Comparison of ENCODE assay signal across 8 cellular contexts in the genomic region with DNA sequence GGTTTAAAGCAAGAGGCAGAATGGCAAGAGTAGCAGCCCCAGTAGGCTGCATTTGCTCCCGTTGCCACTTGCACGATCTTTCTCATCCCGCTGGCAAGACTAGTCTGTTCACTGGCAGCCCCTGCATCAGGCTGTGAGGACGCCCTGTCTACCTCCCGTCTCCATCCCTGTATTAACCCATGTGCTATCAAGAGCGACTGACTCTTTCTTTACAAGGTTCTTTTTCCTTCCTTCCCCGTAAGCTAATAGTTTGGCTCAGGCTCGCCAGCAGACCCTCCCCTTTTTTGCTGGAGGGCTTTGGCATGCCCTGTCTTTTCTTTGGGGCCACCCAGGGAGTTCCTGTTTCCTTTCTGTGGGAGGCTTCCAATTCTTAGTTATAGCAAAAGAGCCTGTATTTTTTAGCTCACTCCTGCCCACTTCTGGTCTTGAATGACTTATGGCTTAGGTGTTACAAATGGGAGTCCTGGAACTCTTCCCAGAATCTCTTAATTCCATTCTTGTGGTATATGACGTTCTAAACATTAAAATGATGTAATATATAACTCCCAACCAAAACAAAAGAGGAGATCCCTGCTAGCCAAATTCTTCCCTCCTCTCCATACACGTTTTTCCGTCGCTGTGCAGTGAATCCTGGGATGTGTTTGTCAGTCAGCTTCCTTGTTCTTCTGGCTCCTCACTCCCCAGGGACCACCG.
A peak's percentile ranks its signal among the peaks of the same experiment; 100 is the strongest.
DNase-seq lines count a peak whose midpoint lies in the region; ATAC-seq, FAIRE-seq and TF ChIP-seq lines count a peak whose summit lies in the region.

No MANE protein-coding gene starts in this region.

- no peak for TF ChIP-seq POLR2A in H54 (IDR thresholded peaks at IDR 0.05; ENCODE audit: low read depth, low read length)
- TF ChIP-seq POLR2A in endothelial cell of umbilical vein (IDR thresholded peaks at IDR 0.05; ENCODE audit: low read depth, low read length): no peak

- H3K9me1 ChIP-seq in endothelial cell of umbilical vein (replicated peaks; ENCODE audit: control insufficient read depth, extremely low read depth, insufficient read depth, low read length): no peaks in the 10 kb centered on the region

- dilution Hi-C loops in endothelial cell of umbilical vein (cut with MboI; ENCODE audit: extremely low pct_ligation_motif_present, low sequenced_read_pairs): loop anchor here (25.0 kb wide), 2 partner anchors 183 to 267 kb away; partner anchors contain the start of gene TMEM30B

- H3K4me3 ChIP-seq in A673 (ENCODE audit: low read depth, low read length, poor library complexity, severe bottlenecking) (peak overlapping the region; percentile 20), RWPE2 (ENCODE audit: severe bottlenecking) (no peak overlapping the region), endothelial cell of umbilical vein (replicated peaks in 1 of 3; ENCODE audit: insufficient read depth in 1 of 3, low read depth in 1 of 3, low read length in 3 of 3) (no peak overlapping the region), neutrophil (ENCODE audit: low read depth in 1 of 2, low read length in 1 of 2) (no peak overlapping the region)

- CTCF ChIA-PET in A673 (lab: Charles Lee) (interaction anchor here (0.6 to 1.6 kb wide), 4 partner anchors 32 to 367 kb away, joined by 3 to 9 read pairs (median 4); no protein-coding TSS in a partner anchor), endothelial cell of umbilical vein (lab: Charles Lee) (interaction anchor here (0.7 to 4.7 kb wide), 18 partner anchors 8 to 656 kb away, joined by 3 to 42 read pairs (median 5); partner anchors contain the start of genes PRKCH and SNAPC1)

- no TSS peak for BruUV-seq in A673 (replicated peaks; lab: Mats Ljungman, UMichigan)
- no TSS peak for BruUV-seq in endothelial cell of umbilical vein (replicated peaks; lab: Mats Ljungman, UMichigan)

- peak overlapping the region; percentile 19 for H3K4me2 ChIP-seq in endothelial cell of umbilical vein (ENCODE audit: insufficient read depth, low read length)

- no peaks in the 10 kb centered on the region for H4K20me1 ChIP-seq in endothelial cell of umbilical vein (replicated peaks; ENCODE audit: control insufficient read depth, extremely low read depth, insufficient read depth, low read length)

- H3K27me3 ChIP-seq in A673 (replicated peaks; ENCODE audit: insufficient read depth, low read depth, low read length, poor library complexity) (no peaks in the 10 kb centered on the region), RWPE2 (ENCODE audit: insufficient read depth, poor library complexity, severe bottlenecking) (no peaks in the 10 kb centered on the region), endothelial cell of umbilical vein (ENCODE audit: control insufficient read depth in 2 of 2, insufficient read depth in 2 of 2, low read length in 2 of 2) (no peaks in the 10 kb centered on the region), neutrophil (no peaks in the 10 kb centered on the region)

- no peak overlapping the region for H2AFZ ChIP-seq in endothelial cell of umbilical vein (ENCODE audit: low read depth, low read length)

- peaks cover 18% of the 10 kb centered on the region for H3K79me2 ChIP-seq in endothelial cell of umbilical vein (ENCODE audit: control insufficient read depth, insufficient read depth, low read length)

- no peaks in the 10 kb centered on the region for H3K9me3 ChIP-seq in A673 (ENCODE audit: low read depth, low read length, poor library complexity, severe bottlenecking)
- H3K9me3 ChIP-seq in RWPE2 (ENCODE audit: severe bottlenecking): no peaks in the 10 kb centered on the region
- H3K9me3 ChIP-seq in endothelial cell of umbilical vein (replicated peaks; ENCODE audit: control insufficient read depth, insufficient read depth, low read length): no peaks in the 10 kb centered on the region
- H3K9me3 ChIP-seq in neutrophil: no peaks in the 10 kb centered on the region

- peaks cover 17% of the 10 kb centered on the region for H3K4me1 ChIP-seq in A673 (ENCODE audit: insufficient read depth, low read length, poor library complexity, severe bottlenecking)
- H3K4me1 ChIP-seq in RWPE2 (ENCODE audit: insufficient read depth, poor library complexity, severe bottlenecking): peaks cover 77% of the 10 kb centered on the region
- H3K4me1 ChIP-seq in endothelial cell of umbilical vein (ENCODE audit: control insufficient read depth, extremely low read depth, insufficient read depth, low read length): peaks cover 53% of the 10 kb centered on the region
- peaks cover 55 to 61% of the 10 kb centered on the region in 2 experiments for H3K4me1 ChIP-seq in neutrophil (ENCODE audit: control insufficient read depth in 1 of 2, insufficient read depth in 1 of 2, low read depth in 1 of 2, low read length in 1 of 2)

- peak overlapping the region; percentile 79 for H3K9ac ChIP-seq in endothelial cell of umbilical vein (replicated peaks; ENCODE audit: extremely low read depth, insufficient read depth, low read length)

- ATAC-seq in RWPE2 (ENCODE audit: low read depth) (peak; percentile 8; the same call in 1 of the 3 replicates), GM21619 (IDR thresholded peaks at IDR 0.05; ENCODE audit: unreplicated experiment) (no peak), GM19035 (IDR thresholded peaks at IDR 0.05; ENCODE audit: unreplicated experiment) (no peak)

- TF ChIP-seq CTCF in A673 (conservative IDR thresholded peaks at IDR 0.05; ENCODE audit: low read depth, low read length) (peak; percentile 54), RWPE2 (IDR thresholded peaks at IDR 0.05; ENCODE audit: poor library complexity, severe bottlenecking) (peak; percentile 76), endothelial cell of umbilical vein (IDR thresholded peaks at IDR 0.05; ENCODE audit: extremely low read depth in 1 of 2, insufficient read depth in 1 of 2, low read depth in 1 of 2, low read length in 2 of 2) (peak; percentile 31), neutrophil (IDR thresholded peaks at IDR 0.05) (no peak)

- FAIRE-seq in H54 (lab: Jason Lieb, UNC) (peak; percentile 84), endothelial cell of umbilical vein (lab: Jason Lieb, UNC) (peak; percentile 50)

- intact Hi-C loops in A673 (cut with micrococcal nuclease; ENCODE audit: unreplicated experiment) (no loop called here), endothelial cell of umbilical vein (cut with micrococcal nuclease) (no loop called here)

- H3K36me3 ChIP-seq in A673 (ENCODE audit: insufficient read depth, low read length, poor library complexity, severe bottlenecking) (no peaks in the 10 kb centered on the region), RWPE2 (ENCODE audit: low read depth) (peaks cover 4% of the 10 kb centered on the region), endothelial cell of umbilical vein (ENCODE audit: control insufficient read depth in 2 of 2, extremely low read depth in 1 of 2, insufficient read depth in 2 of 2, low read length in 2 of 2) (no peaks in the 10 kb centered on the region), neutrophil (no peaks in the 10 kb centered on the region)

- peak; percentile 90 for DNase-seq in A673 (ENCODE audit: low spot score)
- no peak for DNase-seq in H54 (ENCODE audit: insufficient read length, low spot score)
- no peak for DNase-seq in RWPE2 (ENCODE audit: low spot score)
- peak; percentile 82 for DNase-seq in endothelial cell of umbilical vein (ENCODE audit: low read depth, low spot score)
- DNase-seq in SKM-1 treated with dmso at 0.1 percent for 144 hours (lab: John Stamatoyannopoulos, UW; ENCODE audit: unreplicated experiment): no peak

- POLR2A ChIA-PET in A673 (lab: Charles Lee; ENCODE audit: low non-redundant PET): no interaction called here
- POLR2A ChIA-PET in endothelial cell of umbilical vein (lab: Charles Lee): interaction anchor here (2.1 kb wide), 1 partner anchor 292 kb away, joined by 6 read pairs; the partner anchor contains the start of gene SNAPC1

- H3K27ac ChIP-seq in A673 (ENCODE audit: low read depth, low read length, poor library complexity, severe bottlenecking) (peak overlapping the region; percentile 61), RWPE2 (ENCODE audit: poor library complexity, severe bottlenecking) (peak overlapping the region; percentile 93), endothelial cell of umbilical vein (ENCODE audit: insufficient read depth, low read depth, low read length) (peak overlapping the region; percentile 90), neutrophil (peak overlapping the region; percentile 100)

TF ChIP-seq in endothelial cell of umbilical vein, 7 proteins besides CTCF, POLR2A, EP300 and RAD21:
- TF ChIP-seq JUN (IDR thresholded peaks at IDR 0.05; ENCODE audit: borderline replicate concordance, insufficient read depth, insufficient read length, low read depth): peak; percentile 15
- no peak for TF ChIP-seq MYC (IDR thresholded peaks at IDR 0.05; ENCODE audit: low read depth, low read length)
- no peak for TF ChIP-seq EZH2 (IDR thresholded peaks at IDR 0.05; ENCODE audit: borderline replicate concordance, low read depth, low read length, severe bottlenecking)
- TF ChIP-seq GATA2 (IDR thresholded peaks at IDR 0.05; ENCODE audit: insufficient read depth, insufficient read length, low read depth, low read length): no peak
- TF ChIP-seq, protein P1, sequence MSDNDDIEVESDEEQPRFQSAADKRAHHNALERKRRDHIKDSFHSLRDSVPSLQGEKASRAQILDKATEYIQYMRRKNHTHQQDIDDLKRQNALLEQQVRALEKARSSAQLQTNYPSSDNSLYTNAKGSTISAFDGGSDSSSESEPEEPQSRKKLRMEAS (IDR thresholded peaks at IDR 0.05; ENCODE audit: insufficient read depth, insufficient read length): no peak
- TF ChIP-seq POLR2AphosphoS5 (IDR thresholded peaks at IDR 0.05; ENCODE audit: insufficient read depth, low read depth, low read length): peak; percentile 12
- no peak for TF ChIP-seq FOS (IDR thresholded peaks at IDR 0.05; ENCODE audit: borderline replicate concordance, insufficient read depth, low read length)

Comparison
In these comparisons a context has a peak if more than half of its experiments do, and no peak if none do; other contexts are left out.
1. DNase-seq: peak in A673 (single experiment) and endothelial cell of umbilical vein (single experiment); none in H54 (single experiment), RWPE2 (single experiment) and SKM-1 treated with dmso at 0.1 percent for 144 hours (single experiment).
2. Peak in every context shown above with its lines, with median percentiles within 50 percentile points of each other: H3K27ac ChIP-seq.